ENCODE assay signal across 1 cellular context in the genomic region with DNA sequence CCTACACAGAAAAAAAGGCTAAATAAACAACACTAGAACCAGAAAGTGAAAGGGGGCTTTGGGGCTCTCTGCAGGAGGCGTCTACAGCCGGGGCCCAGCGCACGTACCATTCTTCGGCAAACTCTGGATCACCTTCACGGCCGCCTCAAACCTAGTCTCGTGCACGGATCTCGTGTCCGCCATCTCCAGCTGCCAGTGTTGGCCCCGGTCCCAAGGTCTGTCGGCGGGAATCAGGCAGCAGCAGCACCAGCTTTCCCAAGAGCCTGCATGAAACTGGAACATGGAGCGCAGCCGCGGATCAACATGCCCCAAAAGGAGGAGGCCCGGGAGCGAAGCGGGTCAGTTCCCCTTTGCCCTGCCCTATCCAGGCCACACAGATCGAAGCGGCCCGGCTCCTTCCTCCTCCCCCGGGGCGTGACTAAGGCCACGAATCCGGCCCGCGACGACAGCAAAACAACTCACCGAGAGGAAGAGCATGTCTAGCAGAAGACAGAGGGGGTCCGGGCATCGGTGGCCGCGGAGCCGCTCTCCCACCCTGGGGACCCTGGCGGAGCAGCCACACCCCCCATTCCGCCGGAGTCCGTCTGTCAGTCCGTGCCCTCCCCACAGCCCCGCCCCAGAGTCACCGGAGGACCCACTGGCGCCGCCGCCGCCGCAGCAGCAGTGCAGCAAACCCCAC.
TF ChIP-seq lines count a peak whose summit lies in the region.

A gene with protein sequence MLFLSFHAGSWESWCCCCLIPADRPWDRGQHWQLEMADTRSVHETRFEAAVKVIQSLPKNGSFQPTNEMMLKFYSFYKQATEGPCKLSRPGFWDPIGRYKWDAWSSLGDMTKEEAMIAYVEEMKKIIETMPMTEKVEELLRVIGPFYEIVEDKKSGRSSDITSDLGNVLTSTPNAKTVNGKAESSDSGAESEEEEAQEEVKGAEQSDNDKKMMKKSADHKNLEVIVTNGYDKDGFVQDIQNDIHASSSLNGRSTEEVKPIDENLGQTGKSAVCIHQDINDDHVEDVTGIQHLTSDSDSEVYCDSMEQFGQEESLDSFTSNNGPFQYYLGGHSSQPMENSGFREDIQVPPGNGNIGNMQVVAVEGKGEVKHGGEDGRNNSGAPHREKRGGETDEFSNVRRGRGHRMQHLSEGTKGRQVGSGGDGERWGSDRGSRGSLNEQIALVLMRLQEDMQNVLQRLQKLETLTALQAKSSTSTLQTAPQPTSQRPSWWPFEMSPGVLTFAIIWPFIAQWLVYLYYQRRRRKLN (minus strand): TSS at position 586 of the 679 bp plus-strand sequence. CDS start 109 bp downstream, at position 477.

TF ChIP-seq in HCT116, 20 proteins besides CTCF, POLR2A, EP300 and RAD21 (continued from another document):
- no peak for TF ChIP-seq REST (IDR thresholded peaks at IDR 0.05; ENCODE audit: low read depth)
- peak; percentile 43; the same call in 1 of the 2 replicates for TF ChIP-seq SIN3A (IDR thresholded peaks at IDR 0.05; ENCODE audit: low read depth)
- peak; percentile 66; the same call in 1 of the 2 replicates for TF ChIP-seq MAX (IDR thresholded peaks at IDR 0.05)
- peak; percentile 30 for TF ChIP-seq YY1 (IDR thresholded peaks at IDR 0.05; ENCODE audit: extremely low read depth, insufficient replicate concordance, low read depth, low read length)
